In genomic region chr20:37393863-37394542, GRCh38 we compare ENCODE assay signal across 17 cellular contexts. TPM values are rescaled to one million over a fixed set of nuclear protein-coding genes. Genes with fewer than 3 reads are reported as not detected.
DNase-seq lines count a peak whose midpoint lies in the region; ATAC-seq, FAIRE-seq and TF ChIP-seq lines count a peak whose summit lies in the region.
"Had no signal": no experiment of that assay in that cellular context is flagged by ENCODE, and none has a peak within 500 bp of the region (broad histone marks: within the 10 kb centered on the region; RNA-seq: fewer than 3 reads in every experiment).

No MANE protein-coding gene starts in this region.

- no peak overlapping the region for H3K23ac ChIP-seq in H1 (ENCODE audit: insufficient read length)

- H2BK15ac ChIP-seq in H1 (ENCODE audit: low read length) = no peak overlapping the region

- intact Hi-C loops in A673 (cut with micrococcal nuclease; ENCODE audit: unreplicated experiment) (no loop called here), HCT116 (cut with micrococcal nuclease) (no loop called here), colonic mucosa (cut with DNase I) (no loop called here)

- H3K9ac ChIP-seq in HCT116 (ENCODE audit: low read length) (no peak overlapping the region), H1 (replicated peaks in 1 of 4; ENCODE audit: extremely low read depth in 1 of 4, low read depth in 3 of 4, low read length in 3 of 4) (no peak overlapping the region), neural cell (ENCODE audit: low read length) (peak overlapping the region; percentile 73), colonic mucosa (ENCODE audit: low read depth in 2 of 2, low read length in 2 of 2) (no peak overlapping the region)

- no peaks in the 10 kb centered on the region for H3K9me3 ChIP-seq in A673 (ENCODE audit: low read depth, low read length, poor library complexity, severe bottlenecking)
- H3K9me3 ChIP-seq in HCT116 (ENCODE audit: control insufficient read depth in 1 of 2, insufficient read depth in 1 of 2, low read depth in 1 of 2, low read length in 2 of 2) = no peaks in the 10 kb centered on the region
- H3K9me3 ChIP-seq in H1 (ENCODE audit: insufficient read depth in 2 of 2, low read depth in 1 of 2, low read length in 1 of 2) = no peaks in the 10 kb centered on the region
- H3K9me3 ChIP-seq in neural cell (ENCODE audit: low read length) = no peaks in the 10 kb centered on the region
- no peaks in the 10 kb centered on the region for H3K9me3 ChIP-seq in colonic mucosa
- H3K9me3 ChIP-seq: gastrocnemius medialis, MG63 had no signal

- 0 out of 2 replicates have a peak overlapping the region, but pooled peaks have one; percentile 65 for H2AK5ac ChIP-seq in H1 (ENCODE audit: low read depth, low read length)

- H3K14ac ChIP-seq in H1 (ENCODE audit: insufficient read length) = no peak overlapping the region

- H3K4me3 ChIP-seq in A673 (ENCODE audit: low read depth, low read length, poor library complexity, severe bottlenecking) (no peak overlapping the region), HCT116 (replicated peaks in 1 of 2; ENCODE audit: low read depth in 1 of 2, low read length in 2 of 2) (no peak overlapping the region), H1 (ENCODE audit: extremely low read depth in 1 of 4, insufficient read depth in 2 of 4, low read depth in 3 of 4, low read length in 4 of 4) (no peak overlapping the region), neural cell (ENCODE audit: low read length) (peak overlapping the region; percentile 46), colonic mucosa (no peak overlapping the region)
- H3K4me3 ChIP-seq: gastrocnemius medialis, MG63, PC-9 had no signal

- no peak overlapping the region for H3K4me2 ChIP-seq in HCT116 (ENCODE audit: low read length)
- no peak overlapping the region for H3K4me2 ChIP-seq in H1 (ENCODE audit: insufficient read depth in 1 of 2, low read depth in 2 of 2, low read length in 2 of 2)
- peak overlapping the region; percentile 48 for H3K4me2 ChIP-seq in neural cell (ENCODE audit: low read length)
- H3K4me2 ChIP-seq: PC-9 had no signal

- RAD21 ChIA-PET in HCT116 (lab: Charles Lee; ENCODE audit: low non-redundant PET in 1 of 2, low total read pairs in 2 of 2, uncharacterized antibody in 2 of 2, unreplicated experiment in 2 of 2) = no interaction called here

- H3K23me2 ChIP-seq in H1 (ENCODE audit: low read depth, low read length) = peaks cover 2% of the 10 kb centered on the region; the same call in 1 of the 2 replicates

- BruUV-seq in A673 (replicated peaks; lab: Mats Ljungman, UMichigan) (no TSS peak), HCT116 (replicated peaks; lab: Mats Ljungman, UMichigan) (no TSS peak)

- H3K27me3 ChIP-seq in A673 (replicated peaks; ENCODE audit: insufficient read depth, low read depth, low read length, poor library complexity) (no peaks in the 10 kb centered on the region), HCT116 (ENCODE audit: insufficient read depth, low read length) (no peaks in the 10 kb centered on the region), H1 (replicated peaks in 1 of 4; ENCODE audit: control insufficient read depth in 3 of 4, extremely low read depth in 1 of 4, insufficient read depth in 3 of 4, low read length in 3 of 4) (no peaks in the 10 kb centered on the region), neural cell (ENCODE audit: insufficient read depth, low read depth, low read length) (no peaks in the 10 kb centered on the region), colonic mucosa (no peaks in the 10 kb centered on the region)
- H3K27me3 ChIP-seq: MG63 had no signal

- TF ChIP-seq POLR2A in HCT116 (IDR thresholded peaks at IDR 0.05; ENCODE audit: borderline replicate concordance, extremely low read depth, insufficient read depth, insufficient read length) = no peak
- TF ChIP-seq POLR2A in H1 (IDR thresholded peaks at IDR 0.05; ENCODE audit: control extremely low read depth in 1 of 2, low read depth in 2 of 2, low read length in 2 of 2) = no peak

- H3K4me1 ChIP-seq in A673 (ENCODE audit: insufficient read depth, low read length, poor library complexity, severe bottlenecking) (peaks cover 30% of the 10 kb centered on the region), HCT116 (ENCODE audit: control insufficient read depth in 1 of 2, insufficient read depth in 2 of 2, low read length in 2 of 2) (peaks cover 0 to 10% of the 10 kb centered on the region in 2 experiments; a peak in 1 of 4 replicates), H1 (replicated peaks in 1 of 4; ENCODE audit: control insufficient read depth in 3 of 4, insufficient read depth in 4 of 4, low read length in 3 of 4) (peaks cover 0 to 37% (median 28%) of the 10 kb centered on the region in 4 experiments; a peak in 6 of 7 replicates), colonic mucosa (no peaks in the 10 kb centered on the region)
- H3K4me1 ChIP-seq: gastrocnemius medialis had no signal

- TF ChIP-seq CTCF in A673 (conservative IDR thresholded peaks at IDR 0.05; ENCODE audit: low read depth, low read length) (no peak), HCT116 (IDR thresholded peaks at IDR 0.05 in 2 of 3, conservative IDR thresholded peaks at IDR 0.05 in 1 of 3; ENCODE audit: borderline replicate concordance in 1 of 3, insufficient read depth in 1 of 3, low read depth in 2 of 3, low read length in 2 of 3) (no peak), H1 (IDR thresholded peaks at IDR 0.05; ENCODE audit: control extremely low read depth in 1 of 3, insufficient read depth in 1 of 3, low read depth in 1 of 3, low read length in 3 of 3) (no peak), neural cell (IDR thresholded peaks at IDR 0.05; ENCODE audit: poor library complexity, severe bottlenecking) (no peak), colonic mucosa (IDR thresholded peaks at IDR 0.05) (no peak)

- ATAC-seq in HCT116 (no peak), GM19351 (IDR thresholded peaks at IDR 0.05; ENCODE audit: unreplicated experiment) (no peak)
- ATAC-seq: gastrocnemius medialis had no signal

- WGBS in H1 (ENCODE audit: extremely low coverage in 1 of 2, insufficient coverage in 1 of 2, insufficient read length in 1 of 2, insufficient replicate concordance in 2 of 2, low coverage in 1 of 2, low lambda C conversion rate in 2 of 2, missing lambda C conversion rate in 1 of 2), 2 experiments = 87% methylated on average over 22 of the region's 22 CpGs; no CpG with 5 or more reads in 1 of the 2 experiments

- no peak overlapping the region for H2BK120ac ChIP-seq in H1 (replicated peaks; ENCODE audit: low read depth, low read length)

- no peaks in the 10 kb centered on the region for H3K79me2 ChIP-seq in HCT116 (ENCODE audit: insufficient read depth, low read length)
- no peaks in the 10 kb centered on the region for H3K79me2 ChIP-seq in H1 (ENCODE audit: control insufficient read depth in 1 of 2, insufficient read depth in 2 of 2, low read length in 2 of 2)
- H3K79me2 ChIP-seq in neural cell (replicated peaks; ENCODE audit: insufficient read depth, low read length) = no peaks in the 10 kb centered on the region

- no peaks in the 10 kb centered on the region for H3K9me2 ChIP-seq in HCT116 (ENCODE audit: insufficient read depth)
- H3K9me2 ChIP-seq in neural cell (ENCODE audit: insufficient read depth, low read length) = no peaks in the 10 kb centered on the region

- H2BK20ac ChIP-seq in H1 (ENCODE audit: low read length) = peak overlapping the region; percentile 74; the same call in 1 of the 2 replicates

- H4K5ac ChIP-seq in H1 (ENCODE audit: insufficient read length, low read depth, low read length) = no peak overlapping the region

- H2AFZ ChIP-seq in HCT116 (ENCODE audit: low read depth, low read length, poor library complexity, severe bottlenecking) = no peak overlapping the region
- H2AFZ ChIP-seq in H1 (ENCODE audit: low read length) = no peak overlapping the region
- no peak overlapping the region for H2AFZ ChIP-seq in neural cell (ENCODE audit: low read depth, low read length)
- H2AFZ ChIP-seq: PC-9 had no signal

- H2BK12ac ChIP-seq in H1 (ENCODE audit: low read depth, low read length) = 0 out of 2 replicates have a peak overlapping the region, but pooled peaks have one; percentile 17

- no peak for DNase-seq in A673 (ENCODE audit: low spot score)
- no peak for DNase-seq in HCT116 (ENCODE audit: low read depth, low spot score)
- no peak for DNase-seq in H1 (ENCODE audit: low read depth in 1 of 2, low spot score in 2 of 2)
- DNase-seq in DMS79 treated with DMSO at 0.1 percent for 48 hours (lab: John Stamatoyannopoulos, UW) = no peak
- no peak for DNase-seq in colonic mucosa
- no peak for DNase-seq in HuH-7.5 (ENCODE audit: low spot score)
- DNase-seq: gastrocnemius medialis; MG63; NCI-H2081; PC-9; stimulated activated CD4-positive, alpha-beta T cell treated with anti-CD3 and anti-CD28 coated beads, Interleukin-2, amount 100 ng/mL, for 24 hours; substantia nigra had no signal

- H4K20me1 ChIP-seq in HCT116 (ENCODE audit: insufficient read depth) = no peaks in the 10 kb centered on the region
- H4K20me1 ChIP-seq in H1 (replicated peaks in 1 of 2; ENCODE audit: control insufficient read depth in 1 of 2, insufficient read depth in 2 of 2, low read length in 2 of 2) = no peaks in the 10 kb centered on the region
- H4K20me1 ChIP-seq in neural cell (ENCODE audit: insufficient read depth) = no peaks in the 10 kb centered on the region

- no peak for TF ChIP-seq RAD21 in HCT116 (IDR thresholded peaks at IDR 0.05; ENCODE audit: low read depth)
- no peak for TF ChIP-seq RAD21 in H1 (IDR thresholded peaks at IDR 0.05 in 1 of 2, conservative IDR thresholded peaks at IDR 0.05 in 1 of 2; ENCODE audit: low read depth in 2 of 2, low read length in 2 of 2)
- no peak for TF ChIP-seq RAD21 in neural cell (conservative IDR thresholded peaks at IDR 0.05)

- no peak overlapping the region for H3K56ac ChIP-seq in H1 (replicated peaks; ENCODE audit: insufficient read length, low read depth, low read length)

- H3K36me3 ChIP-seq in A673 (ENCODE audit: insufficient read depth, low read length, poor library complexity, severe bottlenecking) (no peaks in the 10 kb centered on the region), HCT116 (ENCODE audit: control insufficient read depth in 1 of 2, insufficient read depth in 2 of 2, low read length in 2 of 2) (peaks cover 4 to 15% of the 10 kb centered on the region in 2 experiments; a peak in 3 of 4 replicates), H1 (ENCODE audit: control insufficient read depth in 2 of 4, insufficient read depth in 4 of 4, low read length in 3 of 4) (peaks cover 0 to 13% (median 4%) of the 10 kb centered on the region in 4 experiments; a peak in 4 of 8 replicates), neural cell (ENCODE audit: insufficient read depth, low read length) (peaks cover 8% of the 10 kb centered on the region), colonic mucosa (no peaks in the 10 kb centered on the region)
- H3K36me3 ChIP-seq: gastrocnemius medialis had no signal

- no peak for FAIRE-seq in H1 (lab: Jason Lieb, UNC)
- FAIRE-seq: D721Med, endothelial cell of umbilical vein, TTC549 had no signal

- H4K8ac ChIP-seq in H1 (ENCODE audit: extremely low read depth, insufficient read depth, low read length) = peak overlapping the region; percentile 62

- peak overlapping the region; percentile 71 for H4K91ac ChIP-seq in H1 (replicated peaks; ENCODE audit: insufficient read length, low read length)

- peak overlapping the region; percentile 93 for H2BK5ac ChIP-seq in H1 (ENCODE audit: low read depth, low read length)

- CTCF ChIA-PET in A673 (lab: Charles Lee) = no interaction called here
- CTCF ChIA-PET in HCT116 (lab: Charles Lee) = no interaction called here
- CTCF ChIA-PET in H1 (lab: Charles Lee; ENCODE audit: partially characterized antibody) = interaction anchor here (0.6 to 3.5 kb wide), 8 partner anchors 9 to 146 kb away, joined by 3 to 28 read pairs (median 4); no protein-coding TSS in a partner anchor

- no peaks in the 10 kb centered on the region for H3K79me1 ChIP-seq in H1 (ENCODE audit: low read depth, low read length)

- POLR2A ChIA-PET in A673 (lab: Charles Lee; ENCODE audit: low non-redundant PET) (no interaction called here), HCT116 (lab: Charles Lee) (no interaction called here), H1 (lab: Charles Lee; ENCODE audit: partially characterized antibody) (no interaction called here)

- TF ChIP-seq EP300 in H1 (IDR thresholded peaks at IDR 0.05; ENCODE audit: borderline replicate concordance in 1 of 2, low read depth in 2 of 2, low read length in 2 of 2) = no peak
- no peak for TF ChIP-seq EP300 in neural cell (conservative IDR thresholded peaks at IDR 0.05; ENCODE audit: poor library complexity, severe bottlenecking)

- H3K18ac ChIP-seq in H1 (ENCODE audit: extremely low read depth, low read length) = no peak overlapping the region; the same call in 1 of the 2 replicates

- H3K27ac ChIP-seq in A673 (ENCODE audit: low read depth, low read length, poor library complexity, severe bottlenecking) (peak overlapping the region; percentile 30), HCT116 (ENCODE audit: low read depth, low read length) (0 out of 2 replicates have a peak overlapping the region, but pooled peaks have one; percentile 39), H1 (ENCODE audit: low read depth, low read length) (0 out of 2 replicates have a peak overlapping the region, but pooled peaks have one; percentile 20), neural cell (ENCODE audit: low read length) (peak overlapping the region; percentile 93), colonic mucosa (no peak overlapping the region)
- H3K27ac ChIP-seq: gastrocnemius medialis, PC-9 had no signal

- peak overlapping the region; percentile 42 for H3K4ac ChIP-seq in H1 (replicated peaks; ENCODE audit: insufficient read length, low read depth, low read length)

- H3F3A ChIP-seq in neural cell (ENCODE audit: insufficient read depth, low read length, poor library complexity, severe bottlenecking) = no peaks in the 10 kb centered on the region

RNA-seq across cellular contexts. Expression of gene SRC, which starts 48.1 kb away (rescaled TPM):
- total RNA-seq in A673 (2021) (23.3 and 29.6 TPM in 2 replicates), HCT116 (2021; ENCODE audit: unreplicated experiment) (42.3 TPM), colonic mucosa (100 to 1,000 TPM; 102 to 123 TPM)
- 35.9 and 36.5 TPM in 2 replicates for polyA plus RNA-seq in HCT116 (2012)
- total RNA-seq in H1 (2021; fragmentation: NEBNext Ultra II Directional; extraction: Animal tissue kit (Norgen Biotek cat#: 25700)) = 28.8 and 29.8 TPM in 2 replicates
- polyA plus RNA-seq in H1 (2011; rRNA removed) (27.6 and 35.4 TPM in 2 replicates), neural cell (39.0 and 49.5 TPM in 2 replicates)
- polyA plus RNA-seq in H1 (2011; cell fraction: cytosol; rRNA removed) = 25.1 TPM
- 100 TPM for polyA plus RNA-seq in H1 (2011; cell fraction: nucleus; rRNA removed)
- polyA plus RNA-seq in H1 (2012, experiment 1 of 2) = 19.4 to 31.2 TPM (median 26.5 TPM) in 4 replicates
- 20.4 TPM for polyA plus RNA-seq in H1 (2012, experiment 2 of 2)
- 17.9 TPM for polyA plus RNA-seq in H1 (2013, experiment 1 of 2)
- 15.1 TPM for polyA plus RNA-seq in H1 (2013, experiment 2 of 2)
- 28.2 and 38.4 TPM in 2 replicates for polyA minus RNA-seq in H1 (2011; rRNA and poly(A)+ RNA removed)
- polyA minus RNA-seq in H1 (2011; cell fraction: cytosol; rRNA and poly(A)+ RNA removed) = 28.6 TPM
- 41.9 TPM for polyA minus RNA-seq in H1 (2011; cell fraction: nucleus; rRNA and poly(A)+ RNA removed)
- polyA minus RNA-seq in neural cell = 50.9 and 53.7 TPM in 2 replicates
